In the genomic region with DNA sequence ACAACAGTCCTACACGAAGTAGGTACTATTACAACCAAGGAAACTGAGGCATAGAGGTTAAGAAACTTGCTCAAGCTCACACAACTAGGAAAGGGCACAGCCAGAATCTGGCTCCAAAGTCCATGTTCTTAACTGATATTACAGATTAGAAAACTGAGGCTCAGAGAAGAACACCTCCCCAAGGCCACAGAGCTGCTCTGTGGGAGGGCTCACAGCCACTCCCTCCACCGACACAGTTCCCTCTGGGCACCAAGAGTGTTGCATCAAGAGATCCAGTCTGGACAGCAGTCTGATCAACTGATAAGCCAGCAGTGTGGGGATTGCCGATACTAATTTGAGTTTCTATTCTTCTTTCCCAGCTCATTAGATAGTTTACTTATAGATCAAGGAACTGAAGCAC, we compare ENCODE assay signal across 21 cellular contexts. TPM values are rescaled to one million over a fixed set of nuclear protein-coding genes. Genes with fewer than 3 reads are reported as not detected.
DNase-seq lines count a peak whose midpoint lies in the region; FAIRE-seq and TF ChIP-seq lines count a peak whose summit lies in the region.
"Had no signal": no experiment of that assay in that cellular context is flagged by ENCODE, and none has a peak within 500 bp of the region (broad histone marks: within the 10 kb centered on the region; RNA-seq: fewer than 3 reads in every experiment).

No MANE protein-coding gene starts in this region.

- no peaks in the 10 kb centered on the region for H3K4me1 Mint-ChIP-seq in MCF 10A (ENCODE audit: insufficient read depth, unreplicated experiment)
- H3K4me1 Mint-ChIP-seq: GM23338 had no signal

- BruUV-seq in mammary epithelial cell (replicated peaks; lab: Mats Ljungman, UMichigan) (no TSS peak), MCF 10A (replicated peaks; lab: Mats Ljungman, UMichigan) (no TSS peak)

- H3K79me2 ChIP-seq in mammary epithelial cell (ENCODE audit: insufficient read depth, low read length): no peaks in the 10 kb centered on the region

- no peak overlapping the region for H3K27ac ChIP-seq in mammary epithelial cell (ENCODE audit: insufficient read depth, low read depth, low read length)
- H3K27ac ChIP-seq: C4-2B had no signal

- intact Hi-C loops in mammary epithelial cell (cut with micrococcal nuclease): no loop called here
- intact Hi-C loops in MCF 10A (cut with micrococcal nuclease): no loop called here

- no peaks in the 10 kb centered on the region for H3K36me3 Mint-ChIP-seq in MCF 10A (ENCODE audit: insufficient read depth, unreplicated experiment)

- no peak for FAIRE-seq in bronchial epithelial cell (lab: Jason Lieb, UNC)
- FAIRE-seq: A204.1, H54, HTR-8/SVneo had no signal

- H3K4me2 ChIP-seq in mammary epithelial cell (ENCODE audit: insufficient read depth, low read depth, low read length): no peak overlapping the region
- H3K4me2 ChIP-seq: GM23338 had no signal

- H3K9me3 ChIP-seq in mammary epithelial cell (replicated peaks; ENCODE audit: insufficient read depth, low read length): no peaks in the 10 kb centered on the region
- no peaks in the 10 kb centered on the region for H3K9me3 ChIP-seq in BE2C

- H4K20me1 ChIP-seq in mammary epithelial cell (ENCODE audit: insufficient read depth, low read length): no peaks in the 10 kb centered on the region

- no peak overlapping the region for H3K9ac ChIP-seq in mammary epithelial cell (ENCODE audit: insufficient read depth, low read length)

- H3K4me1 ChIP-seq in mammary epithelial cell (ENCODE audit: insufficient read depth, low read length) (no peaks in the 10 kb centered on the region), BE2C (no peaks in the 10 kb centered on the region)

- H3K27me3 Mint-ChIP-seq in MCF 10A (ENCODE audit: insufficient read depth, unreplicated experiment): no peaks in the 10 kb centered on the region

- dilution Hi-C loops in mammary epithelial cell (cut with HindIII; ENCODE audit: low sequenced_read_pairs): no loop called here

- CTCF ChIA-PET in mammary epithelial cell (lab: Charles Lee; ENCODE audit: low non-redundant PET) (interaction anchor here (0.5 kb wide), 1 partner anchor 9 kb away, joined by 3 read pairs; no protein-coding TSS in a partner anchor), MCF 10A (lab: Yijun Ruan, JAX) (interaction anchor here (0.6 to 1.2 kb wide), 4 partner anchors 43 to 859 kb away, joined by 3 to 7 read pairs (median 3); no protein-coding TSS in a partner anchor)

- POLR2A ChIA-PET in MCF 10A (lab: Yijun Ruan, JAX): no interaction called here

- DNase-seq in mammary epithelial cell (peak; percentile 64), MCF 10A (ENCODE audit: unreplicated experiment) (no peak), bronchial epithelial cell (ENCODE audit: low read depth) (peak; percentile 26), mucosa of gallbladder (ENCODE audit: low spot score) (peak; percentile 55), activated gamma-delta T cell treated with Interleukin-2 at 50 U/mL for 16 hours (no peak), BE2C (no peak)
- DNase-seq: ACHN; CD4-positive, alpha-beta T cell; DMS153; DMS79; GF-D8; HCEC 1CT; HFFc6; IMR-90 had no signal

- no peak overlapping the region for H2AFZ ChIP-seq in mammary epithelial cell (ENCODE audit: low read depth, low read length)
- H2AFZ ChIP-seq: GM23338 had no signal

- TF ChIP-seq CTCF in mammary epithelial cell (conservative IDR thresholded peaks at IDR 0.05 in 1 of 2, IDR thresholded peaks at IDR 0.05 in 1 of 2; ENCODE audit: extremely low read depth in 1 of 2, insufficient read depth in 1 of 2, low read depth in 1 of 2, low read length in 2 of 2) (no peak), MCF 10A (IDR thresholded peaks at IDR 0.05; ENCODE audit: unreplicated experiment) (no peak), bronchial epithelial cell (IDR thresholded peaks at IDR 0.05; ENCODE audit: insufficient read depth, low read length, severe bottlenecking) (no peak), BE2C (IDR thresholded peaks at IDR 0.05; ENCODE audit: low read depth, low read length) (no peak)

- 37% methylated on average over 3 of the region's 3 CpGs for WGBS in mammary epithelial cell (ENCODE audit: low coverage, missing lambda C conversion rate)

- peaks cover under 1% of the 10 kb centered on the region for H3K9me3 Mint-ChIP-seq in MCF 10A (ENCODE audit: unreplicated experiment)
- H3K9me3 Mint-ChIP-seq: CD4-positive, alpha-beta T cell; GM23338; HFFc6 had no signal

- in situ Hi-C loops in mammary epithelial cell (cut with MboI; ENCODE audit: low sequenced_read_pairs in 2 of 2): no loop called here

- no peak overlapping the region for H3K4me3 Mint-ChIP-seq in MCF 10A (ENCODE audit: unreplicated experiment)
- H3K4me3 Mint-ChIP-seq: CD4-positive, alpha-beta T cell; GM23338; HFFc6 had no signal

- no peaks in the 10 kb centered on the region for H3K27me3 ChIP-seq in mammary epithelial cell (ENCODE audit: insufficient read depth, low read length)
- H3K27me3 ChIP-seq in bronchial epithelial cell (ENCODE audit: control insufficient read depth, insufficient read depth, low read length): peaks cover 1% of the 10 kb centered on the region
- no peaks in the 10 kb centered on the region for H3K27me3 ChIP-seq in BE2C

- H3K36me3 ChIP-seq in mammary epithelial cell (ENCODE audit: insufficient read depth, low read length) (no peaks in the 10 kb centered on the region), bronchial epithelial cell (ENCODE audit: control insufficient read depth, insufficient read depth, low read length) (no peaks in the 10 kb centered on the region), BE2C (no peaks in the 10 kb centered on the region)

- no peak overlapping the region for H3K27ac Mint-ChIP-seq in MCF 10A (ENCODE audit: low read depth, unreplicated experiment)
- H3K27ac Mint-ChIP-seq: CD4-positive, alpha-beta T cell; GM23338; HFFc6 had no signal

- no peak overlapping the region for H3K4me3 ChIP-seq in mammary epithelial cell (replicated peaks in 1 of 3; ENCODE audit: insufficient read depth in 1 of 3, low read depth in 2 of 3, low read length in 3 of 3)
- no peak overlapping the region for H3K4me3 ChIP-seq in bronchial epithelial cell (ENCODE audit: low read depth, low read length)
- no peak overlapping the region for H3K4me3 ChIP-seq in BE2C (ENCODE audit: low read depth, low read length)
- H3K4me3 ChIP-seq: GM23338 had no signal

RNA-seq across cellular contexts. Expression of a gene that starts 29.5 kb away (rescaled TPM):
- under 1 TPM in 1 of 2 donors, not detected in 1; 0.50 TPM for total RNA-seq in mammary epithelial cell
- 0.03 TPM for polyA plus RNA-seq in mammary epithelial cell
- not detected for polyA minus RNA-seq in mammary epithelial cell
- not detected in 2 replicates for total RNA-seq in MCF 10A (2022)
- 0.77 TPM in 1 of 2 replicates, not detected in the other for total RNA-seq in bronchial epithelial cell
- 140 TPM for total RNA-seq in mucosa of gallbladder
- 0.25 TPM for polyA plus RNA-seq in BE2C (2012; ENCODE audit: insufficient read depth, insufficient read length, low read depth)
- total RNA-seq: CD4-positive, alpha-beta T cell; Daoy; HFFc6; IMR-90 had no signal
- polyA plus RNA-seq: BJ, IMR-90 had no signal

Comparison
In these comparisons a context has a peak if more than half of its experiments do, and no peak if none do; other contexts are left out.
1. DNase-seq: peak in mammary epithelial cell (single experiment), bronchial epithelial cell (single experiment) and mucosa of gallbladder (single experiment); none in MCF 10A (single experiment), activated gamma-delta T cell treated with Interleukin-2 at 50 U/mL for 16 hours (single experiment) and BE2C (single experiment).
2. RNA of a gene that starts 29.5 kb away (total RNA-seq): 140 TPM in mucosa of gallbladder (single experiment); 0.50 TPM in mammary epithelial cell, not detected in MCF 10A and 0.77 TPM in bronchial epithelial cell; every median in the first group is over 10 times any median in the second.